Comparison of ENCODE assay signal across 16 cellular contexts in the genomic region with DNA sequence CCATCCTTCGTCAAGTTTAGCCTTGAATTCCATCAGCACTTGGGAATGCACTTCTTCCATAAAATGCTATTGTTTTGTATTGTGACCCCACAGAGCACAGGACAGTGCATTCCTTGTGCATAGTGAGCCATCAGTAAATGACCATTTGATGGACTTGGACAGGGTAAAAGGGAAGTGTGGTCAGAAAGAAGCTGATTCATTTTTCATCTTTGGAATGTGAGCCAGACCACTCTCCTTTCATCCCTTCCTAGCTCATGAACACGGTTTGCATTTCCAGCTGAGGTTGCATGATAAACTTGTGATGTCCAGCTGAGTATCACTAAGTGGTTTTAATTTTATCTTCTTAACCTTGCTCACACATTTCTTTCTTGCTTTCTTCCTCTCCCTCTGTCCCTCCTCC.
DNase-seq lines count a peak whose midpoint lies in the region; ATAC-seq, FAIRE-seq and TF ChIP-seq lines count a peak whose summit lies in the region.
"Had no signal": no experiment of that assay in that cellular context is flagged by ENCODE, and none has a peak within 500 bp of the region (broad histone marks: within the 10 kb centered on the region; RNA-seq: fewer than 3 reads in every experiment).

No MANE protein-coding gene starts in this region.

- TF ChIP-seq POLR2A in endothelial cell of umbilical vein (IDR thresholded peaks at IDR 0.05; ENCODE audit: low read depth, low read length): no peak

- H3K9me1 ChIP-seq in endothelial cell of umbilical vein (replicated peaks; ENCODE audit: control insufficient read depth, extremely low read depth, insufficient read depth, low read length): no peaks in the 10 kb centered on the region

- H3K4me3 ChIP-seq in SJSA1: no peak overlapping the region
- no peak overlapping the region for H3K4me3 ChIP-seq in endothelial cell of umbilical vein (replicated peaks in 1 of 3; ENCODE audit: insufficient read depth in 1 of 3, low read depth in 1 of 3, low read length in 3 of 3)
- H3K4me3 ChIP-seq: lung, skin epidermis had no signal

- POLR2A ChIA-PET in endothelial cell of umbilical vein (lab: Charles Lee): no interaction called here

- H3K79me2 ChIP-seq in endothelial cell of umbilical vein (ENCODE audit: control insufficient read depth, insufficient read depth, low read length): no peaks in the 10 kb centered on the region

- CTCF ChIA-PET in endothelial cell of umbilical vein (lab: Charles Lee): interaction anchor here (1.0 kb wide), 1 partner anchor 14 kb away, joined by 4 read pairs; no protein-coding TSS in a partner anchor

- H4K20me1 ChIP-seq in endothelial cell of umbilical vein (replicated peaks; ENCODE audit: control insufficient read depth, extremely low read depth, insufficient read depth, low read length): no peaks in the 10 kb centered on the region

- H3K9me3 ChIP-seq in SJSA1 (replicated peaks) (no peaks in the 10 kb centered on the region), endothelial cell of umbilical vein (replicated peaks; ENCODE audit: control insufficient read depth, insufficient read depth, low read length) (no peaks in the 10 kb centered on the region)

- H3K27me3 ChIP-seq in SJSA1 (replicated peaks) (no peaks in the 10 kb centered on the region), endothelial cell of umbilical vein (ENCODE audit: control insufficient read depth in 2 of 2, insufficient read depth in 2 of 2, low read length in 2 of 2) (no peaks in the 10 kb centered on the region)

- no peaks in the 10 kb centered on the region for H3K36me3 ChIP-seq in SJSA1
- H3K36me3 ChIP-seq in endothelial cell of umbilical vein (ENCODE audit: control insufficient read depth in 2 of 2, extremely low read depth in 1 of 2, insufficient read depth in 2 of 2, low read length in 2 of 2): no peaks in the 10 kb centered on the region
- H3K36me3 ChIP-seq: WERI-Rb-1 had no signal

- no peak overlapping the region for H3K4me2 ChIP-seq in endothelial cell of umbilical vein (ENCODE audit: insufficient read depth, low read length)

- no peak for ATAC-seq in GM19467 (IDR thresholded peaks at IDR 0.05; ENCODE audit: unreplicated experiment)
- ATAC-seq: activated CD8-positive, alpha-beta memory T cell treated with anti-CD3 and anti-CD28 coated beads, Interleukin-2, amount 10 ng/mL, durations not matched to agents 7 days and 5 days; Right ventricle myocardium inferior had no signal

- FAIRE-seq in endothelial cell of umbilical vein (lab: Jason Lieb, UNC): peak; percentile 62

- intact Hi-C loops in endothelial cell of umbilical vein (cut with micrococcal nuclease): no loop called here

- dilution Hi-C loops in endothelial cell of umbilical vein (cut with MboI; ENCODE audit: extremely low pct_ligation_motif_present, low sequenced_read_pairs): no loop called here

- H3K27ac ChIP-seq in SJSA1 (peak overlapping the region; percentile 23; the same call in 1 of the 2 replicates), endothelial cell of umbilical vein (ENCODE audit: insufficient read depth, low read depth, low read length) (no peak overlapping the region)
- H3K27ac ChIP-seq: skin epidermis, WERI-Rb-1 had no signal

- no peak for TF ChIP-seq CTCF in endothelial cell of umbilical vein (IDR thresholded peaks at IDR 0.05; ENCODE audit: extremely low read depth in 1 of 2, insufficient read depth in 1 of 2, low read depth in 1 of 2, low read length in 2 of 2)

- DNase-seq in HCEC 1CT (peak; percentile 83), SJSA1 (ENCODE audit: low read depth in 1 of 2, low spot score in 2 of 2) (peak; percentile 45 to 47), endothelial cell of umbilical vein (ENCODE audit: low read depth, low spot score) (no peak), stromal cell of bone marrow (ENCODE audit: low read depth) (peak; percentile 48), mesenteric fat pad (ENCODE audit: low spot score) (no peak), HPDE6-E6E7 (ENCODE audit: extremely low spot score) (no peak)
- DNase-seq: activated CD8-positive, alpha-beta memory T cell treated with anti-CD3 and anti-CD28 coated beads, Interleukin-2, amount 10 ng/mL, durations not matched to agents 7 days and 5 days; activated naive CD4-positive, alpha-beta T cell treated with anti-CD3 and anti-CD28 coated beads, Interleukin-2, amount 50 U/mL, for 16 hours; Calu3; NCI-H1417 treated with DMSO at 0.1 percent for 48 hours; NCI-H524 treated with DMSO at 0.1 percent for 48 hours; WERI-Rb-1 had no signal

- BruUV-seq in endothelial cell of umbilical vein (replicated peaks; lab: Mats Ljungman, UMichigan): no TSS peak

- peaks cover 42% of the 10 kb centered on the region for H3K4me1 ChIP-seq in SJSA1 (replicated peaks)
- peaks cover 2% of the 10 kb centered on the region for H3K4me1 ChIP-seq in endothelial cell of umbilical vein (ENCODE audit: control insufficient read depth, extremely low read depth, insufficient read depth, low read length)

- H3K9ac ChIP-seq in endothelial cell of umbilical vein (replicated peaks; ENCODE audit: extremely low read depth, insufficient read depth, low read length): no peak overlapping the region

- no peak overlapping the region for H2AFZ ChIP-seq in endothelial cell of umbilical vein (ENCODE audit: low read depth, low read length)

TF ChIP-seq in endothelial cell of umbilical vein, 7 proteins besides CTCF, POLR2A, EP300 and RAD21:
- TF ChIP-seq GATA2 (IDR thresholded peaks at IDR 0.05; ENCODE audit: insufficient read depth, insufficient read length, low read depth, low read length) (no peak), FOS (IDR thresholded peaks at IDR 0.05; ENCODE audit: borderline replicate concordance, insufficient read depth, low read length) (peak; percentile 24)

Comparison
In these comparisons a context has a peak if more than half of its experiments do, and no peak if none do; other contexts are left out.
1. DNase-seq: peak in HCEC 1CT (single experiment), SJSA1 (2 of 2) and stromal cell of bone marrow (single experiment); none in endothelial cell of umbilical vein (single experiment), mesenteric fat pad (single experiment) and HPDE6-E6E7 (single experiment).